In the genomic region with DNA sequence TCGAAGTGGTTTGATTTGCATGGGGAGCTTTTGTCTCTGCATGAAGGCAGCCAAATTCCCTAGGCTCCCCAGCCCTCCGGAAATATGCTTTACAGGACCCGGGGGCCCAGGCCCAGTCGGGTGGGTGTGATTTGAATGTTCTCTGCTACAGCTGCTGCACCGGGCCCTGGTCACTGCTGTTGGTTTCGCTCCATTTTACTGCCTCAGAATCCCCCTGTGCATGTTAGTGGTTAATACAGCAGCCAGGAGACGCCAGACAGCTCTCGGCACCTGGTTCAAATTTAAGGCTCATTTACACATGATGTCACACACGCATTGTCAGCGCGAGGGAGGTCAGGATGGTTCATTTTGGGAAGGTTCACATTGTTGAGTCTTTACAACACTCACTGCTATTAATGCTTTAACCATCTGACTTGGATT, we compare ENCODE assay signal across 9 cellular contexts.
DNase-seq lines count a peak whose midpoint lies in the region; ATAC-seq and TF ChIP-seq lines count a peak whose summit lies in the region.
"Had no signal": no experiment of that assay in that cellular context is flagged by ENCODE, and none has a peak within 500 bp of the region (broad histone marks: within the 10 kb centered on the region; RNA-seq: fewer than 3 reads in every experiment).

No MANE protein-coding gene starts in this region.

- no peaks in the 10 kb centered on the region for H3K36me3 ChIP-seq in mucosa of descending colon (ENCODE audit: low read depth)
- H3K36me3 ChIP-seq: neutrophil had no signal

- no peak for TF ChIP-seq CTCF in mucosa of descending colon (IDR thresholded peaks at IDR 0.05)

- DNase-seq in NCI-H526 treated with DMSO at 0.1 percent for 48 hours (lab: John Stamatoyannopoulos, UW) (peak; percentile 95), mucosa of descending colon (no peak), NCI-H446 (lab: John Stamatoyannopoulos, UW) (no peak), amygdala (lab: John Stamatoyannopoulos, UW) (no peak), DMS114 treated with DMSO at 0.1 percent for 48 hours (lab: John Stamatoyannopoulos, UW; ENCODE audit: unreplicated experiment) (no peak)
- no peak for DNase-seq in stimulated activated CD4-positive, alpha-beta T cell treated with anti-CD3 and anti-CD28 coated beads, Interleukin-1b, Interleukin-23, amount 100 ng/mL, for 48 hours

- ATAC-seq in GM18511 (IDR thresholded peaks at IDR 0.05; ENCODE audit: unreplicated experiment) (peak; percentile 89), HG02588 (IDR thresholded peaks at IDR 0.05; ENCODE audit: unreplicated experiment) (peak; percentile 92), mucosa of descending colon (peak; percentile 42)

- H3K4me3 ChIP-seq in mucosa of descending colon, result no peak overlapping the region

- H3K9me3 ChIP-seq in mucosa of descending colon, result no peaks in the 10 kb centered on the region
- H3K9me3 ChIP-seq: neutrophil had no signal

- H3K4me1 ChIP-seq in mucosa of descending colon (ENCODE audit: low read depth), result no peaks in the 10 kb centered on the region

- intact Hi-C loops in mucosa of descending colon (cut with DNase I, micrococcal nuclease), result no loop called here

Comparison
In these comparisons a context has a peak if more than half of its experiments do, and no peak if none do; other contexts are left out.
1. ATAC-seq: peak in every context shown above with its lines; median percentile 92 in HG02588; 89 in GM18511; 42 in mucosa of descending colon.